In genomic region chr1:171801395-171801990, GRCh38 we compare ENCODE assay signal across 8 cellular contexts. TPM values are rescaled to one million over a fixed set of nuclear protein-coding genes. Genes with fewer than 3 reads are reported as not detected.
DNase-seq lines count a peak whose midpoint lies in the region; ATAC-seq and TF ChIP-seq lines count a peak whose summit lies in the region.

No MANE protein-coding gene starts in this region.

- H3K4me1 ChIP-seq in neutrophil (ENCODE audit: control insufficient read depth in 1 of 2, insufficient read depth in 1 of 2, low read depth in 1 of 2, low read length in 1 of 2) = no peaks in the 10 kb centered on the region

- H3K4me3 ChIP-seq in neutrophil (ENCODE audit: low read depth in 1 of 2, low read length in 1 of 2) = no peak overlapping the region

- H3K27ac ChIP-seq in neutrophil = no peak overlapping the region

- in situ Hi-C loops in SK-MEL-5 (cut with HindIII; ENCODE audit: low pct_unique_long_range_greater_than_20kb, low sequenced_read_pairs) = loop anchor here (10.0 kb wide), 1 partner anchor 183 kb away; no protein-coding TSS in a partner anchor

- H3K36me3 ChIP-seq in neutrophil = peaks cover 14% of the 10 kb centered on the region

- H3K27me3 ChIP-seq in neutrophil = no peaks in the 10 kb centered on the region

- ATAC-seq in HG03159 (IDR thresholded peaks at IDR 0.05; ENCODE audit: unreplicated experiment) = no peak

- H3K9me3 ChIP-seq in neutrophil = no peaks in the 10 kb centered on the region

- peak; percentile 13 for TF ChIP-seq CTCF in neutrophil (IDR thresholded peaks at IDR 0.05)

- DNase-seq in DMS 273 (lab: John Stamatoyannopoulos, UW; ENCODE audit: unreplicated experiment) (peak; percentile 77), DMS 273 treated with DMSO at 0.1 percent for 48 hours (lab: John Stamatoyannopoulos, UW) (no peak), M059J (ENCODE audit: low read depth) (peak; percentile 50), SK-MEL-5 (ENCODE audit: low read depth, low spot score) (peak; percentile 69), fibroblast of peridontal ligament (ENCODE audit: extremely low read depth) (peak; percentile 66)
- DNase-seq in stimulated activated CD4-positive, alpha-beta T cell treated with anti-CD3 and anti-CD28 coated beads, Interleukin-2, amount 100 ng/mL, for 24 hours = no peak

RNA-seq across cellular contexts. Expression of gene METTL13, which starts 20.0 kb away (rescaled TPM):
- 21.1 and 27.9 TPM in 2 replicates for total RNA-seq in M059J (2014; rRNA removed; shearing (Covaris generic))
- total RNA-seq in SK-MEL-5 (2014; rRNA removed; shearing (Covaris generic)) = 38.4 and 39.3 TPM in 2 replicates
- polyA plus RNA-seq in SK-MEL-5 (2015; cell fraction: cytosol; rRNA removed) = 43.8 and 51.9 TPM in 2 replicates
- polyA plus RNA-seq in SK-MEL-5 (2015; cell fraction: nucleus; rRNA removed) = 32.9 and 36.8 TPM in 2 replicates

RNA-seq across cellular contexts. Expression of gene DNM3, which starts 39.8 kb away (rescaled TPM):
- total RNA-seq in M059J (2014; rRNA removed; shearing (Covaris generic)) = 2.1 and 3.1 TPM in 2 replicates
- 0.56 and 0.79 TPM in 2 replicates for total RNA-seq in SK-MEL-5 (2014; rRNA removed; shearing (Covaris generic))
- 0.60 and 0.65 TPM in 2 replicates for polyA plus RNA-seq in SK-MEL-5 (2015; cell fraction: cytosol; rRNA removed)
- 0.84 and 1.2 TPM in 2 replicates for polyA plus RNA-seq in SK-MEL-5 (2015; cell fraction: nucleus; rRNA removed)

RNA-seq across cellular contexts. Expression of gene VAMP4, which starts 59.6 kb away (rescaled TPM):
- 11.4 and 12.4 TPM in 2 replicates for total RNA-seq in M059J (2014; rRNA removed; shearing (Covaris generic))
- 5.5 and 6.8 TPM in 2 replicates for total RNA-seq in SK-MEL-5 (2014; rRNA removed; shearing (Covaris generic))
- 8.3 and 8.7 TPM in 2 replicates for polyA plus RNA-seq in SK-MEL-5 (2015; cell fraction: cytosol; rRNA removed)
- polyA plus RNA-seq in SK-MEL-5 (2015; cell fraction: nucleus; rRNA removed) = 23.9 and 25.1 TPM in 2 replicates

Comparison
In these comparisons a context has a peak if more than half of its experiments do, and no peak if none do; other contexts are left out.
1. DNase-seq: peak in DMS 273 (single experiment), M059J (single experiment), SK-MEL-5 (single experiment) and fibroblast of peridontal ligament (single experiment); none in DMS 273 treated with DMSO at 0.1 percent for 48 hours (single experiment) and stimulated activated CD4-positive, alpha-beta T cell treated with anti-CD3 and anti-CD28 coated beads, Interleukin-2, amount 100 ng/mL, for 24 hours (0 of 2).